ENCODE assay signal across 19 cellular contexts in genomic region chr22:48820481-48821345, GRCh38.
A peak's percentile ranks its signal among the peaks of the same experiment; 100 is the strongest.
DNase-seq lines count a peak whose midpoint lies in the region; TF ChIP-seq lines count a peak whose summit lies in the region.
"Had no signal": no experiment of that assay in that cellular context is flagged by ENCODE, and none has a peak within 500 bp of the region (broad histone marks: within the 10 kb centered on the region; RNA-seq: fewer than 3 reads in every experiment).

No MANE protein-coding gene starts in this region.

- TF ChIP-seq RAD21 in neural cell (conservative IDR thresholded peaks at IDR 0.05), result no peak

- TF ChIP-seq POLR2A in spleen (IDR thresholded peaks at IDR 0.05), result no peak

- H3K36me3 ChIP-seq in H7 (replicated peaks; ENCODE audit: control insufficient read depth, insufficient read depth, low read length) (no peaks in the 10 kb centered on the region), neural cell (ENCODE audit: insufficient read depth, low read length) (no peaks in the 10 kb centered on the region), spleen (no peaks in the 10 kb centered on the region)
- no peaks in the 10 kb centered on the region for H3K36me3 ChIP-seq in CD4-positive, alpha-beta memory T cell (ENCODE audit: insufficient read depth, low read length)

- H3K79me2 ChIP-seq in neural cell (replicated peaks; ENCODE audit: insufficient read depth, low read length), result no peaks in the 10 kb centered on the region

- no peaks in the 10 kb centered on the region for H4K20me1 ChIP-seq in neural cell (ENCODE audit: insufficient read depth)

- H3K4me3 Mint-ChIP-seq in chondrocyte (ENCODE audit: unreplicated experiment), result no peak overlapping the region
- H3K4me3 Mint-ChIP-seq in CD4-positive, alpha-beta memory T cell, result no peak overlapping the region
- H3K4me3 Mint-ChIP-seq: HFFc6 had no signal

- no peaks in the 10 kb centered on the region for H3K36me3 Mint-ChIP-seq in chondrocyte (ENCODE audit: low read depth)
- H3K36me3 Mint-ChIP-seq in CD4-positive, alpha-beta memory T cell, result no peaks in the 10 kb centered on the region

- TF ChIP-seq EP300 in neural cell (conservative IDR thresholded peaks at IDR 0.05; ENCODE audit: poor library complexity, severe bottlenecking), result no peak

- H3F3A ChIP-seq in neural cell (ENCODE audit: insufficient read depth, low read length, poor library complexity, severe bottlenecking), result no peaks in the 10 kb centered on the region

- CTCF ChIA-PET in CD4-positive, alpha-beta memory T cell (lab: Charles Lee; ENCODE audit: partially characterized antibody), result no interaction called here

- H3K4me3 ChIP-seq in H7 (ENCODE audit: insufficient read depth, low read depth, low read length) (no peak overlapping the region), neural cell (ENCODE audit: low read length) (peak overlapping the region; percentile 35), spleen (no peak overlapping the region)
- no peak overlapping the region for H3K4me3 ChIP-seq in CD4-positive, alpha-beta memory T cell (ENCODE audit: low read length in 2 of 2)

- peaks cover 10% of the 10 kb centered on the region for H3K27me3 Mint-ChIP-seq in chondrocyte (ENCODE audit: low read depth)
- peaks cover 3 to 6% of the 10 kb centered on the region in 2 donors for H3K27me3 Mint-ChIP-seq in CD4-positive, alpha-beta memory T cell

- H3K27ac Mint-ChIP-seq in chondrocyte (ENCODE audit: unreplicated experiment), result no peak overlapping the region
- H3K27ac Mint-ChIP-seq in CD4-positive, alpha-beta memory T cell, result no peak overlapping the region
- H3K27ac Mint-ChIP-seq: HFFc6 had no signal

- H3K4me1 Mint-ChIP-seq in chondrocyte (ENCODE audit: low read depth), result no peaks in the 10 kb centered on the region
- H3K4me1 Mint-ChIP-seq in CD4-positive, alpha-beta memory T cell, result no peaks in the 10 kb centered on the region

- no peak overlapping the region for H2AFZ ChIP-seq in neural cell (ENCODE audit: low read depth, low read length)

- intact Hi-C loops in spleen (cut with DNase I; ENCODE audit: low total_unique reads), result no loop called here
- intact Hi-C loops in CD4-positive, alpha-beta memory T cell (cut with micrococcal nuclease), result no loop called here

- POLR2A ChIA-PET in CD4-positive, alpha-beta memory T cell (lab: Charles Lee; ENCODE audit: partially characterized antibody), result no interaction called here

- no peaks in the 10 kb centered on the region for H3K9me3 Mint-ChIP-seq in chondrocyte (ENCODE audit: low read depth)
- H3K9me3 Mint-ChIP-seq in CD4-positive, alpha-beta memory T cell, result peaks cover 0 to 4% (median 0%) of the 10 kb centered on the region in 8 donors

- H3K9me2 ChIP-seq in neural cell (ENCODE audit: insufficient read depth, low read length), result no peaks in the 10 kb centered on the region

- no peak overlapping the region for H3K9ac ChIP-seq in neural cell (ENCODE audit: low read length)

- TF ChIP-seq CTCF in chondrocyte (IDR thresholded peaks at IDR 0.05) (no peak), neural cell (IDR thresholded peaks at IDR 0.05; ENCODE audit: poor library complexity, severe bottlenecking) (no peak), spleen (IDR thresholded peaks at IDR 0.05 in 8 of 11, conservative IDR thresholded peaks at IDR 0.05 in 3 of 11) (no peak)

- H3K27me3 ChIP-seq in H7 (ENCODE audit: control insufficient read depth, insufficient read depth, low read length), result no peaks in the 10 kb centered on the region
- H3K27me3 ChIP-seq in neural cell (ENCODE audit: insufficient read depth, low read depth, low read length), result no peaks in the 10 kb centered on the region
- H3K27me3 ChIP-seq in spleen (replicated peaks in 1 of 7), result peaks cover 0 to 54% (median 0%) of the 10 kb centered on the region in 7 donors
- H3K27me3 ChIP-seq in CD4-positive, alpha-beta memory T cell (ENCODE audit: insufficient read depth, low read length), result no peaks in the 10 kb centered on the region

- H3K4me1 ChIP-seq in spleen, result no peaks in the 10 kb centered on the region
- H3K4me1 ChIP-seq in CD4-positive, alpha-beta memory T cell (ENCODE audit: insufficient read depth, low read length), result no peaks in the 10 kb centered on the region

- H3K9me3 ChIP-seq in neural cell (ENCODE audit: low read length) (no peaks in the 10 kb centered on the region), spleen (no peaks in the 10 kb centered on the region)
- H3K9me3 ChIP-seq in CD4-positive, alpha-beta memory T cell (ENCODE audit: control insufficient read depth in 1 of 2, low read length in 2 of 2), result no peaks in the 10 kb centered on the region

- peak overlapping the region; percentile 58 for H3K27ac ChIP-seq in neural cell (ENCODE audit: low read length)
- no peak overlapping the region for H3K27ac ChIP-seq in spleen
- no peak overlapping the region for H3K27ac ChIP-seq in CD4-positive, alpha-beta memory T cell (ENCODE audit: low read depth, low read length)
- H3K27ac ChIP-seq: C4-2B, RWPE1 had no signal

- H3K4me2 ChIP-seq in neural cell (ENCODE audit: low read length), result no peak overlapping the region

- WGBS in spleen, 5 donors, result 76 to 83% (median 80%) methylated on average over 23 to 27 of the region's 27 CpGs

- DNase-seq in H7 (peak; percentile 29), chondrocyte (ENCODE audit: low spot score) (peak; percentile 74), spleen (peak; percentile 43), COLO829 (ENCODE audit: low spot score) (no peak), NCI-H1436 (lab: John Stamatoyannopoulos, UW) (no peak)
- DNase-seq in CD4-positive, alpha-beta memory T cell, result no peak
- DNase-seq: ACHN, COR-L47, HFFc6, KBM-7, NCI-H1105, NCI-H1694 treated with DMSO at 0.1 percent for 48 hours, NCI-H2227 treated with DMSO at 0.1 percent for 48 hours, NCI-H524 treated with DMSO at 0.1 percent for 48 hours, PC-3, SIG-M5 had no signal

TF ChIP-seq in neural cell, 6 proteins besides CTCF, POLR2A, EP300 and RAD21:
- no peak for TF ChIP-seq MXI1 (conservative IDR thresholded peaks at IDR 0.05; ENCODE audit: poor library complexity, severe bottlenecking)
- no peak for TF ChIP-seq REST (IDR thresholded peaks at IDR 0.05; ENCODE audit: borderline replicate concordance)
- no peak for TF ChIP-seq TAF1 (IDR thresholded peaks at IDR 0.05; ENCODE audit: low read depth)
- TF ChIP-seq SMC3 (conservative IDR thresholded peaks at IDR 0.05; ENCODE audit: poor library complexity), result no peak
- TF ChIP-seq EZH2 (IDR thresholded peaks at IDR 0.05; ENCODE audit: borderline replicate concordance, insufficient read depth, low read length, poor library complexity, severe bottlenecking), result no peak
- TF ChIP-seq POLR2AphosphoS5 (IDR thresholded peaks at IDR 0.05), result no peak
TF ChIP-seq in neural cell: peak in this region for 0.

Comparison
In these comparisons a context has a peak if more than half of its experiments do, and no peak if none do; other contexts are left out.
1. DNase-seq: peak in H7 (single experiment), chondrocyte (single experiment) and spleen (single experiment); none in COLO829 (single experiment), NCI-H1436 (single experiment) and CD4-positive, alpha-beta memory T cell (0 of 5).